Comparison of ENCODE assay signal across 8 cellular contexts in genomic region chr11:126585388-126586302, GRCh38.
DNase-seq lines count a peak whose midpoint lies in the region; ATAC-seq and TF ChIP-seq lines count a peak whose summit lies in the region.

No MANE protein-coding gene starts in this region.

- H3K36me3 Mint-ChIP-seq in glutamatergic neuron (ENCODE audit: unreplicated experiment) = no peaks in the 10 kb centered on the region
- H3K36me3 Mint-ChIP-seq in CD8-positive, alpha-beta memory T cell = no peaks in the 10 kb centered on the region

- no peak overlapping the region for H3K4me3 Mint-ChIP-seq in glutamatergic neuron (ENCODE audit: unreplicated experiment)
- no peak overlapping the region for H3K4me3 Mint-ChIP-seq in CD8-positive, alpha-beta memory T cell

- no peak for TF ChIP-seq RAD21 in SK-N-SH (IDR thresholded peaks at IDR 0.05; ENCODE audit: low read length)

- H3K9me3 ChIP-seq in MG63 (no peaks in the 10 kb centered on the region), SK-N-SH (no peaks in the 10 kb centered on the region), sigmoid colon (no peaks in the 10 kb centered on the region)
- no peaks in the 10 kb centered on the region for H3K9me3 ChIP-seq in CD8-positive, alpha-beta memory T cell (ENCODE audit: low read length)

- peak overlapping the region; percentile 5 for H3K27ac Mint-ChIP-seq in glutamatergic neuron (ENCODE audit: unreplicated experiment)
- H3K27ac Mint-ChIP-seq in CD8-positive, alpha-beta memory T cell = no peak overlapping the region

- H3K4me2 ChIP-seq in SK-N-SH = peak overlapping the region; percentile 63

- H3K79me2 ChIP-seq in SK-N-SH (ENCODE audit: insufficient read depth) = no peaks in the 10 kb centered on the region

- TF ChIP-seq POLR2A in sigmoid colon (IDR thresholded peaks at IDR 0.05) = no peak

- peak in 1 of 2 experiments; percentile 47; a peak in 1 of 4 replicates for TF ChIP-seq EP300 in SK-N-SH (IDR thresholded peaks at IDR 0.05; ENCODE audit: borderline replicate concordance in 1 of 2, low read depth in 1 of 2, low read length in 1 of 2)
- TF ChIP-seq EP300 in sigmoid colon (IDR thresholded peaks at IDR 0.05) = no peak

- H3K27me3 ChIP-seq in MG63 = no peaks in the 10 kb centered on the region
- H3K27me3 ChIP-seq in SK-N-SH (ENCODE audit: insufficient read depth) = no peaks in the 10 kb centered on the region
- H3K27me3 ChIP-seq in sigmoid colon = no peaks in the 10 kb centered on the region
- no peaks in the 10 kb centered on the region for H3K27me3 ChIP-seq in CD8-positive, alpha-beta memory T cell (ENCODE audit: insufficient read depth, low read length, poor library complexity, severe bottlenecking)

- peaks cover 7% of the 10 kb centered on the region for H3K9me3 Mint-ChIP-seq in glutamatergic neuron (ENCODE audit: unreplicated experiment)
- H3K9me3 Mint-ChIP-seq in CD8-positive, alpha-beta memory T cell = no peaks in the 10 kb centered on the region

- H3K4me1 Mint-ChIP-seq in glutamatergic neuron (ENCODE audit: low read depth, unreplicated experiment) = peaks cover 25% of the 10 kb centered on the region
- no peaks in the 10 kb centered on the region for H3K4me1 Mint-ChIP-seq in CD8-positive, alpha-beta memory T cell

- ATAC-seq in GM19467 (IDR thresholded peaks at IDR 0.05; ENCODE audit: unreplicated experiment) = no peak

- H3K27ac ChIP-seq in SK-N-SH (ENCODE audit: low read depth in 2 of 2, low read length in 1 of 2) (peak overlapping the region; percentile 54 to 84), sigmoid colon (peak overlapping the region in 3 of 4 donors; percentile 7 to 49 (median 26))
- no peak overlapping the region for H3K27ac ChIP-seq in CD8-positive, alpha-beta memory T cell (ENCODE audit: low read depth, low read length)

- POLR2A ChIA-PET in SK-N-SH (lab: Yijun Ruan, JAX) = no interaction called here
- POLR2A ChIA-PET in CD8-positive, alpha-beta memory T cell (lab: Charles Lee) = no interaction called here

- H3K4me1 ChIP-seq in SK-N-SH (ENCODE audit: control insufficient read depth in 1 of 2, insufficient read depth in 2 of 2, low read depth in 1 of 2, low read length in 1 of 2) = peaks cover 14 to 44% of the 10 kb centered on the region in 2 experiments
- H3K4me1 ChIP-seq in sigmoid colon = peaks cover 0 to 12% (median 8%) of the 10 kb centered on the region in 4 donors
- H3K4me1 ChIP-seq in CD8-positive, alpha-beta memory T cell (ENCODE audit: insufficient read depth, low read length) = no peaks in the 10 kb centered on the region

- peaks cover 13% of the 10 kb centered on the region for H3F3A ChIP-seq in SK-N-SH (replicated peaks; ENCODE audit: insufficient read depth)

- 62% methylated on average over 20 of the region's 36 CpGs for WGBS in SK-N-SH (ENCODE audit: low lambda C conversion rate)
- WGBS in sigmoid colon, 2 donors = 22 to 48% methylated on average over 36 of the region's 36 CpGs

- H2AFZ ChIP-seq in SK-N-SH (ENCODE audit: low read depth) = peak overlapping the region; percentile 59

- no peaks in the 10 kb centered on the region for H3K9me2 ChIP-seq in SK-N-SH

- CTCF ChIA-PET in SK-N-SH (lab: Yijun Ruan, JAX) = interaction anchor here (0.8 to 11.8 kb wide), 6 partner anchors 9 to 276 kb away, joined by 3 to 77 read pairs (median 4); no protein-coding TSS in a partner anchor
- CTCF ChIA-PET in CD8-positive, alpha-beta memory T cell (lab: Charles Lee) = no interaction called here

- no peak overlapping the region for H3K4me3 ChIP-seq in MG63
- H3K4me3 ChIP-seq in SK-N-SH (ENCODE audit: low read depth in 2 of 2, low read length in 1 of 2) = no peak overlapping the region; a peak in 1 of 4 replicates
- H3K4me3 ChIP-seq in sigmoid colon = peak overlapping the region in 3 of 4 donors; percentile 11 to 21 (median 11)
- H3K4me3 ChIP-seq in CD8-positive, alpha-beta memory T cell (ENCODE audit: low read length) = no peak overlapping the region

- intact Hi-C loops in sigmoid colon (cut with DNase I) = no loop called here

- TF ChIP-seq CTCF in SK-N-SH (IDR thresholded peaks at IDR 0.05) (no peak), glutamatergic neuron (IDR thresholded peaks at IDR 0.05; ENCODE audit: partially characterized antibody, unreplicated experiment) (no peak), sigmoid colon (IDR thresholded peaks at IDR 0.05) (no peak)

- H4K20me1 ChIP-seq in SK-N-SH (ENCODE audit: insufficient read depth) = no peaks in the 10 kb centered on the region

- peak overlapping the region; percentile 45; the same call in 1 of the 2 replicates for H3K9ac ChIP-seq in SK-N-SH

- H3K36me3 ChIP-seq in MG63 = no peaks in the 10 kb centered on the region
- no peaks in the 10 kb centered on the region for H3K36me3 ChIP-seq in SK-N-SH (replicated peaks in 1 of 2; ENCODE audit: control insufficient read depth in 1 of 2, insufficient read depth in 2 of 2, low read length in 1 of 2)
- no peaks in the 10 kb centered on the region for H3K36me3 ChIP-seq in sigmoid colon
- no peaks in the 10 kb centered on the region for H3K36me3 ChIP-seq in CD8-positive, alpha-beta memory T cell (ENCODE audit: insufficient read depth, low read length)

- DNase-seq in AG08395 (ENCODE audit: low spot score) (peak; percentile 92), MG63 (peak; percentile 82), SK-N-SH (peak; percentile 75), glutamatergic neuron (no peak), sigmoid colon (peak; percentile 76)
- DNase-seq in CD8-positive, alpha-beta memory T cell = no peak
- DNase-seq in activated CD4-positive, alpha-beta T cell treated with anti-CD3 and anti-CD28 coated beads, Interleukin-2, amount 50 U/mL, for 48 hours = no peak

- H3K27me3 Mint-ChIP-seq in glutamatergic neuron (ENCODE audit: unreplicated experiment) = peaks cover 11% of the 10 kb centered on the region
- peaks cover 0 to 7% of the 10 kb centered on the region in 2 donors for H3K27me3 Mint-ChIP-seq in CD8-positive, alpha-beta memory T cell

TF ChIP-seq in SK-N-SH, 30 proteins besides CTCF, POLR2A, EP300 and RAD21 (continues in another document):
- TF ChIP-seq FOSL2 (IDR thresholded peaks at IDR 0.05; ENCODE audit: borderline replicate concordance, low read depth) (peak; percentile 45; the same call in 1 of the 2 replicates), RCOR1 (IDR thresholded peaks at IDR 0.05; ENCODE audit: low read length) (no peak), YY1 (IDR thresholded peaks at IDR 0.05; ENCODE audit: low read depth) (peak; percentile 90), ELF1 (IDR thresholded peaks at IDR 0.05) (peak; percentile 67), RXRA (IDR thresholded peaks at IDR 0.05; ENCODE audit: borderline replicate concordance, low read depth) (no peak; the same call in 1 of the 2 replicates), REST (IDR thresholded peaks at IDR 0.05; ENCODE audit: low read depth, low read length) (0 out of 2 replicates have a peak, but pooled peaks have one; percentile 47), FOXM1 (IDR thresholded peaks at IDR 0.05; ENCODE audit: low read depth) (no peak), CHD2 (IDR thresholded peaks at IDR 0.05; ENCODE audit: low read length, partially characterized antibody) (no peak), ZBTB33 (IDR thresholded peaks at IDR 0.05; ENCODE audit: borderline replicate concordance, low read depth) (0 out of 2 replicates have a peak, but pooled peaks have one; percentile 17), TCF12 (IDR thresholded peaks at IDR 0.05) (peak; percentile 70)

Comparison
In these comparisons a context has a peak if more than half of its experiments do, and no peak if none do; other contexts are left out.
1. DNase-seq: peak in AG08395 (single experiment), MG63 (single experiment), SK-N-SH (single experiment) and sigmoid colon (single experiment); none in glutamatergic neuron (single experiment), CD8-positive, alpha-beta memory T cell (0 of 5) and activated CD4-positive, alpha-beta T cell treated with anti-CD3 and anti-CD28 coated beads, Interleukin-2, amount 50 U/mL, for 48 hours (0 of 2).
2. H3K4me3 ChIP-seq: peak in sigmoid colon (3 of 4); none in MG63 (single experiment), SK-N-SH (0 of 2) and CD8-positive, alpha-beta memory T cell (single experiment).